ENCODE assay signal across 14 cellular contexts in the genomic region with DNA sequence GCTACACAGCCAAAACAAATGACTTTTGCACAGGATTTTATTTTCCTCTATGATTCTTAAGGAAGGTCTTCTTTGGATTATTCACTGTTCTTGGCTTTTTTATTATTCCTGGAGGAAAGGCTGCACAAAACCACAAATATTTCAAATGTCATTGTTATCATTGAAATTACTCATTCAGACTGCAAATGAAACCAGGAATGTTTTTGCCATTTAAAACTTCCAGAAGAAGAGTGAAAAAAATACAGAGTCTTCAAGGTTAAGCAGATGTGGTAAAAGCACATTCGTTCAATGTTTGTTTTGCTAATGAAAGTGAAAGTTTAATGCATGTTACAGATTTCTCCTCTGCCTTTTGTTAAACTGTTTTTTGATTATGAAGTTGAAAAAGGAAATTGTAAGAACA.
DNase-seq lines count a peak whose midpoint lies in the region; ATAC-seq, FAIRE-seq and TF ChIP-seq lines count a peak whose summit lies in the region.
"Had no signal": no experiment of that assay in that cellular context is flagged by ENCODE, and none has a peak within 500 bp of the region (broad histone marks: within the 10 kb centered on the region; RNA-seq: fewer than 3 reads in every experiment).

No MANE protein-coding gene starts in this region.

- 0 out of 2 replicates have a peak overlapping the region, but pooled peaks have one; percentile 7 for H3K4me2 ChIP-seq in HepG2 (ENCODE audit: low read depth, low read length)

- TF ChIP-seq POLR2A in HepG2 (IDR thresholded peaks at IDR 0.05; ENCODE audit: insufficient read depth in 1 of 2, low read depth in 2 of 2, low read length in 2 of 2), result no peak
- no peak for TF ChIP-seq POLR2A in right lobe of liver (IDR thresholded peaks at IDR 0.05)

- no peaks in the 10 kb centered on the region for H3K27me3 ChIP-seq in HepG2 (ENCODE audit: control insufficient read depth in 1 of 2, insufficient read depth in 2 of 2, low read length in 2 of 2)
- H3K27me3 ChIP-seq in right lobe of liver, result no peaks in the 10 kb centered on the region
- H3K27me3 ChIP-seq in foreskin keratinocyte, result no peaks in the 10 kb centered on the region
- H3K27me3 ChIP-seq: right atrium auricular region had no signal

- in situ Hi-C loops in HepG2 (cut with HindIII; ENCODE audit: extremely low pct_ligation_motif_present, low pct_unique_long_range_greater_than_20kb) (no loop called here), KBM-7 (cut with MboI; ENCODE audit: low pct_unique_long_range_greater_than_20kb, low sequenced_read_pairs) (no loop called here)

- H4K20me1 ChIP-seq in HepG2 (ENCODE audit: insufficient read depth, low read length), result no peaks in the 10 kb centered on the region

- H3K79me2 ChIP-seq in HepG2 (ENCODE audit: insufficient read depth, low read length), result no peaks in the 10 kb centered on the region

- H3K9me3 ChIP-seq in HepG2 (ENCODE audit: low read length) (no peaks in the 10 kb centered on the region; the same call in 1 of the 2 replicates), right lobe of liver (no peaks in the 10 kb centered on the region)
- H3K9me3 ChIP-seq: right atrium auricular region had no signal

- H3K4me3 ChIP-seq in HepG2 (replicated peaks in 1 of 3; ENCODE audit: insufficient read depth in 1 of 3, low read depth in 2 of 3, low read length in 3 of 3) (no peak overlapping the region), right lobe of liver (no peak overlapping the region)
- H3K4me3 ChIP-seq: lung, right atrium auricular region had no signal

- H3K4me1 ChIP-seq in HepG2 (ENCODE audit: insufficient read depth, low read length) (peaks cover 13% of the 10 kb centered on the region; the same call in 1 of the 2 replicates), right lobe of liver (no peaks in the 10 kb centered on the region), foreskin keratinocyte (no peaks in the 10 kb centered on the region)
- H3K4me1 ChIP-seq: right atrium auricular region had no signal

- no TSS peak for BruUV-seq in HepG2 (replicated peaks; lab: Mats Ljungman, UMichigan)

- H3K27ac ChIP-seq in HepG2 (ENCODE audit: extremely low read length, insufficient read depth, low read length) (no peak overlapping the region), right lobe of liver (no peak overlapping the region), foreskin keratinocyte (no peak overlapping the region)
- H3K27ac ChIP-seq: right atrium auricular region had no signal

- no peak for TF ChIP-seq CTCF in HepG2 (CRISPR knock-in tag; IDR thresholded peaks at IDR 0.05)
- no peak for TF ChIP-seq CTCF in right lobe of liver (IDR thresholded peaks at IDR 0.05)
- TF ChIP-seq CTCF in foreskin keratinocyte (conservative IDR thresholded peaks at IDR 0.05), result no peak
- no peak for TF ChIP-seq CTCF in omental fat pad (IDR thresholded peaks at IDR 0.05)

- TF ChIP-seq RAD21 in HepG2 (CRISPR knock-in tag; IDR thresholded peaks at IDR 0.05), result no peak

- TF ChIP-seq EP300 in HepG2 (IDR thresholded peaks at IDR 0.05; ENCODE audit: low read depth in 2 of 2, low read length in 2 of 2), result no peak
- no peak for TF ChIP-seq EP300 in HepG2 (CRISPR knock-in tag; IDR thresholded peaks at IDR 0.05; ENCODE audit: borderline replicate concordance)

- H3K9ac ChIP-seq in HepG2 (ENCODE audit: insufficient read depth, low read depth, low read length), result no peak overlapping the region

- POLR2A ChIA-PET in HepG2 (lab: Yijun Ruan, JAX), result no interaction called here

- no peak overlapping the region for H2AFZ ChIP-seq in HepG2 (ENCODE audit: low read length)

- CTCF ChIA-PET in HepG2 (lab: Yijun Ruan, JAX; ENCODE audit: low intra/inter-chr PET ratio, low total read pairs), result no interaction called here

- DNase-seq in HepG2 (ENCODE audit: low spot score), result no peak
- no peak for DNase-seq in right lobe of liver
- DNase-seq in foreskin keratinocyte, result peak; percentile 31 to 59
- no peak for DNase-seq in KBM-7
- DNase-seq in omental fat pad (ENCODE audit: low spot score), result no peak
- no peak for DNase-seq in pons (ENCODE audit: low spot score)
- no peak for DNase-seq in DMS153 (lab: John Stamatoyannopoulos, UW)
- DNase-seq: activated CD8-positive, alpha-beta T cell treated with anti-CD3 and anti-CD28 coated beads, Interleukin-2, amount 10 ng/mL, durations not matched to agents 7 days and 5 days; AML-193; NCI-H1436; T-helper 1 cell had no signal

- no peak for FAIRE-seq in HepG2 (lab: Jason Lieb, UNC)

- H3K36me3 ChIP-seq in HepG2 (replicated peaks in 1 of 2; ENCODE audit: control insufficient read depth in 1 of 2, insufficient read depth in 2 of 2, low read length in 2 of 2) (no peaks in the 10 kb centered on the region), right lobe of liver (no peaks in the 10 kb centered on the region)
- H3K36me3 ChIP-seq: right atrium auricular region had no signal

- intact Hi-C loops in HepG2 (cut with micrococcal nuclease; ENCODE audit: unreplicated experiment), result no loop called here
- intact Hi-C loops in right lobe of liver (cut with DNase I), result no loop called here

- 0% methylated on average over 1 of the region's 1 CpG for WGBS in HepG2 (ENCODE audit: low lambda C conversion rate)
- WGBS in right lobe of liver (ENCODE audit: insufficient coverage, low coverage, low lambda C conversion rate, missing lambda C conversion rate), result 0% methylated on average over 1 of the region's 1 CpG

- no peak for ATAC-seq in HepG2
- no peak for ATAC-seq in right lobe of liver
- peak; percentile 68 for ATAC-seq in SK-N-SH treated with all-trans-retinoic acid at 6 μM for 48 hours
- peak; percentile 71 for ATAC-seq in foreskin keratinocyte
- no peak for ATAC-seq in omental fat pad (ENCODE audit: low FRiP score)
- ATAC-seq: activated CD8-positive, alpha-beta T cell treated with anti-CD3 and anti-CD28 coated beads, Interleukin-2, amount 10 ng/mL, durations not matched to agents 7 days and 5 days had no signal

TF ChIP-seq in HepG2, 621 proteins besides CTCF, POLR2A, EP300 and RAD21 (continues in another document):
- TF ChIP-seq EED (CRISPR knock-in tag; IDR thresholded peaks at IDR 0.05) (no peak), WIZ (CRISPR knock-in tag; IDR thresholded peaks at IDR 0.05) (no peak), KLF16 (CRISPR knock-in tag; IDR thresholded peaks at IDR 0.05) (no peak), FOXA1 (IDR thresholded peaks at IDR 0.05) (no peak), FOXA1 (CRISPR knock-in tag; IDR thresholded peaks at IDR 0.05) (no peak), PCBP2 (optimal IDR thresholded peaks at IDR 0.05; ENCODE audit: low read depth, low read length, poor library complexity, severe bottlenecking) (no peak), CEBPB (IDR thresholded peaks at IDR 0.05; ENCODE audit: borderline replicate concordance, low read depth, low read length) (no peak)

TF ChIP-seq in SK-N-SH treated with all-trans-retinoic acid at 6 μM for 48 hours, 23 proteins besides CTCF, POLR2A, EP300 and RAD21:
- TF ChIP-seq, protein P1, sequence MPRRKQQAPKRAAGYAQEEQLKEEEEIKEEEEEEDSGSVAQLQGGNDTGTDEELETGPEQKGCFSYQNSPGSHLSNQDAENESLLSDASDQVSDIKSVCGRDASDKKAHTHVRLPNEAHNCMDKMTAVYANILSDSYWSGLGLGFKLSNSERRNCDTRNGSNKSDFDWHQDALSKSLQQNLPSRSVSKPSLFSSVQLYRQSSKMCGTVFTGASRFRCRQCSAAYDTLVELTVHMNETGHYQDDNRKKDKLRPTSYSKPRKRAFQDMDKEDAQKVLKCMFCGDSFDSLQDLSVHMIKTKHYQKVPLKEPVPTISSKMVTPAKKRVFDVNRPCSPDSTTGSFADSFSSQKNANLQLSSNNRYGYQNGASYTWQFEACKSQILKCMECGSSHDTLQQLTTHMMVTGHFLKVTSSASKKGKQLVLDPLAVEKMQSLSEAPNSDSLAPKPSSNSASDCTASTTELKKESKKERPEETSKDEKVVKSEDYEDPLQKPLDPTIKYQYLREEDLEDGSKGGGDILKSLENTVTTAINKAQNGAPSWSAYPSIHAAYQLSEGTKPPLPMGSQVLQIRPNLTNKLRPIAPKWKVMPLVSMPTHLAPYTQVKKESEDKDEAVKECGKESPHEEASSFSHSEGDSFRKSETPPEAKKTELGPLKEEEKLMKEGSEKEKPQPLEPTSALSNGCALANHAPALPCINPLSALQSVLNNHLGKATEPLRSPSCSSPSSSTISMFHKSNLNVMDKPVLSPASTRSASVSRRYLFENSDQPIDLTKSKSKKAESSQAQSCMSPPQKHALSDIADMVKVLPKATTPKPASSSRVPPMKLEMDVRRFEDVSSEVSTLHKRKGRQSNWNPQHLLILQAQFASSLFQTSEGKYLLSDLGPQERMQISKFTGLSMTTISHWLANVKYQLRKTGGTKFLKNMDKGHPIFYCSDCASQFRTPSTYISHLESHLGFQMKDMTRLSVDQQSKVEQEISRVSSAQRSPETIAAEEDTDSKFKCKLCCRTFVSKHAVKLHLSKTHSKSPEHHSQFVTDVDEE (CRISPR knock-in tag; IDR thresholded peaks at IDR 0.05), result no peak
- TF ChIP-seq ISL1 (CRISPR knock-in tag; IDR thresholded peaks at IDR 0.05), result peak; percentile 73
- no peak for TF ChIP-seq ZNF70 (CRISPR knock-in tag; IDR thresholded peaks at IDR 0.05)
TF ChIP-seq in SK-N-SH treated with all-trans-retinoic acid at 6 μM for 48 hours: peak in this region for 1.

Comparison
In these comparisons a context has a peak if more than half of its experiments do, and no peak if none do; other contexts are left out.
1. ATAC-seq: peak in SK-N-SH treated with all-trans-retinoic acid at 6 μM for 48 hours (single experiment) and foreskin keratinocyte (single experiment); none in HepG2 (single experiment), right lobe of liver (0 of 4) and omental fat pad (single experiment).
2. DNase-seq: peak in foreskin keratinocyte (2 of 2); none in HepG2 (single experiment), right lobe of liver (0 of 3), KBM-7 (single experiment), omental fat pad (single experiment), pons (single experiment) and DMS153 (single experiment).